28 cellular contexts compared by ENCODE assay signal in the genomic region with DNA sequence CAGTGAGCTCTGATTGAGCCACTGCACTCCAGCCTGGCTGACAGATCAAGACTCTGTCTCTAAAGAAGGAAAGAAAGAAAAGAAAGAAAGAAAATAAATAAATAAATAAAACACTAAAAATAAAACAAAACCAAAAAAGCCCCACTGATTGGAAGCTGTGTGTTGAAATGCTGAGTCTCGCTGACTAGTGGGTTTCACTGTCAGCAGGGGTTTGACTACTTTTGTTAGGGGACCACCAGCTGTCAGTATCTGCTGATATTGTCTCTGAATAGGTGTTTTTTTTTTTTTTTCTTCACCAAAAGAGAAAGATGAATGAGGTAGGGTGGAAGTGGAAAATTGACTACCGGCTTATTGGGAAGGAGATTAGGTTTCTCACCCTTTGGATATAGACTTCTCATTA.
"Had no signal": no experiment of that assay in that cellular context is flagged by ENCODE, and none has a peak within 500 bp of the region (broad histone marks: within the 10 kb centered on the region; RNA-seq: fewer than 3 reads in every experiment).

No MANE protein-coding gene starts in this region.

- H3K36me3 ChIP-seq: SJCRH30 had no signal

- H3K9me3 ChIP-seq: SJCRH30 had no signal

- H3K27me3 ChIP-seq: SJCRH30 had no signal

- H3K27ac ChIP-seq: PC-9, RWPE1, SJCRH30, SK-N-MC had no signal

- H3K4me1 Mint-ChIP-seq: T-cell had no signal

- H3K9me3 Mint-ChIP-seq: T-cell had no signal

- ATAC-seq: Panc1, Right ventricle myocardium inferior, SK-N-SH treated with all-trans-retinoic acid at 6 μM for 48 hours, T-cell had no signal

- H3K4me3 Mint-ChIP-seq: T-cell had no signal

- H3K4me2 ChIP-seq: PC-9 had no signal

- H3K4me1 ChIP-seq: SJCRH30 had no signal

- H3K27me3 Mint-ChIP-seq: T-cell had no signal

- H2AFZ ChIP-seq: PC-9 had no signal

- DNase-seq: KG1, NCI-H1048, NCI-H1105, NCI-H1417 treated with DMSO at 0.1 percent for 48 hours, NCI-H1436 treated with DMSO at 0.1 percent for 48 hours, NCI-H1694 treated with DMSO at 0.1 percent for 48 hours, NCI-H187 treated with DMSO at 0.1 percent for 48 hours, NCI-H2029, NCI-H2081, NCI-H2107, NCI-H2171, NCI-H446 treated with DMSO at 0.1 percent for 48 hours, NCI-H510A, NCI-H524, NCI-H526, NCI-H69, NCI-H748 treated with DMSO at 0.1 percent for 48 hours, NCI-H82, PC-9, SHP77, SIG-M5, SJCRH30, T-cell had no signal

- H3K4me3 ChIP-seq: PC-9, SJCRH30, SK-N-MC had no signal

- H3K27ac Mint-ChIP-seq: T-cell had no signal
